8 cellular contexts compared by ENCODE assay signal in the genomic region with DNA sequence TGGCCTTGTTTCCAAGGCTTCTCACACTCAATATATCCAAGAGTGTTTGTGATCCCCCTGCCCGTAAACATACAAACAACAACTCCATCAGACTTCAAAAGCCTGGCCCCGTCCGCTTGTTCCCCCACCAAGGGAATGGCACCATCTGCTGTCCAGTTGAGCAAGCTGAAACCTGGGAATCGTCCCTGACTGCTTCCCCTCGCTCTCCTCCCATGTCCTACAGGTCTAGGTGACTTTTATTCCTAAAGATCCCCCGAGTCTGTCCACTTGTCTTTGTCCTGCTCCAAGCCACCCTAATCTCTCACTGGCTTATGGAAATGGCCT. TPM values are rescaled to one million over a fixed set of nuclear protein-coding genes. Genes with fewer than 3 reads are reported as not detected.
A peak's percentile ranks its signal among the peaks of the same experiment; 100 is the strongest.
DNase-seq lines count a peak whose midpoint lies in the region; ATAC-seq and TF ChIP-seq lines count a peak whose summit lies in the region.

No MANE protein-coding gene starts in this region.

- H3K4me1 Mint-ChIP-seq in activated naive CD4-positive, alpha-beta T cell treated with anti-CD3 and anti-CD28 coated beads, Interleukin-2, amount 10 ng/mL, durations not matched to agents 7 days and 5 days, result no peaks in the 10 kb centered on the region

- DNase-seq in GM10266 (ENCODE audit: extremely low spot score) (no peak), NCI-H345 (lab: John Stamatoyannopoulos, UW) (peak; percentile 21), epithelial cell of proximal tubule (ENCODE audit: low read depth) (no peak), pons (ENCODE audit: low spot score) (peak; percentile 65), amniotic stem cell (lab: John Stamatoyannopoulos, UW) (no peak), 8988T (no peak)
- DNase-seq in activated naive CD4-positive, alpha-beta T cell treated with anti-CD3 and anti-CD28 coated beads, Interleukin-2, amount 10 ng/mL, durations not matched to agents 7 days and 5 days, result no peak

- CTCF ChIA-PET in activated naive CD4-positive, alpha-beta T cell treated with anti-CD3 and anti-CD28 coated beads, Interleukin-2, amount 10 ng/mL, durations not matched to agents 7 days and 5 days (lab: Charles Lee), result no interaction called here

- H3K4me3 Mint-ChIP-seq in activated naive CD4-positive, alpha-beta T cell treated with anti-CD3 and anti-CD28 coated beads, Interleukin-2, amount 10 ng/mL, durations not matched to agents 7 days and 5 days, result no peak overlapping the region

- no peak overlapping the region for H3K27ac Mint-ChIP-seq in activated naive CD4-positive, alpha-beta T cell treated with anti-CD3 and anti-CD28 coated beads, Interleukin-2, amount 10 ng/mL, durations not matched to agents 7 days and 5 days

- H3K9me3 Mint-ChIP-seq in activated naive CD4-positive, alpha-beta T cell treated with anti-CD3 and anti-CD28 coated beads, Interleukin-2, amount 10 ng/mL, durations not matched to agents 7 days and 5 days, result no peaks in the 10 kb centered on the region

- no peak for ATAC-seq in HG03175 (IDR thresholded peaks at IDR 0.05; ENCODE audit: unreplicated experiment)

- H3K27me3 Mint-ChIP-seq in activated naive CD4-positive, alpha-beta T cell treated with anti-CD3 and anti-CD28 coated beads, Interleukin-2, amount 10 ng/mL, durations not matched to agents 7 days and 5 days, result peaks cover 17% of the 10 kb centered on the region

- no peaks in the 10 kb centered on the region for H3K36me3 Mint-ChIP-seq in activated naive CD4-positive, alpha-beta T cell treated with anti-CD3 and anti-CD28 coated beads, Interleukin-2, amount 10 ng/mL, durations not matched to agents 7 days and 5 days

- TF ChIP-seq CTCF in GM10266 (IDR thresholded peaks at IDR 0.05; ENCODE audit: control insufficient read depth, insufficient read depth, low read depth, missing control alignments), result peak; percentile 41
- peak; percentile 49 for TF ChIP-seq CTCF in epithelial cell of proximal tubule (conservative IDR thresholded peaks at IDR 0.05; ENCODE audit: low read depth, low read length)

- H3K4me3 ChIP-seq in epithelial cell of proximal tubule (ENCODE audit: low read depth, low read length), result no peak overlapping the region

RNA-seq across cellular contexts. Expression of gene FAM174B, which starts 27.9 kb away (rescaled TPM):
- total RNA-seq in epithelial cell of proximal tubule, result 9.3 and 9.6 TPM in 2 replicates

Comparison
In these comparisons a context has a peak if more than half of its experiments do, and no peak if none do; other contexts are left out.
1. DNase-seq: peak in NCI-H345 (single experiment) and pons (single experiment); none in GM10266 (single experiment), epithelial cell of proximal tubule (single experiment), amniotic stem cell (single experiment), 8988T (single experiment) and activated naive CD4-positive, alpha-beta T cell treated with anti-CD3 and anti-CD28 coated beads, Interleukin-2, amount 10 ng/mL, durations not matched to agents 7 days and 5 days (single experiment).